9 cellular contexts compared by ENCODE assay signal in the genomic region with DNA sequence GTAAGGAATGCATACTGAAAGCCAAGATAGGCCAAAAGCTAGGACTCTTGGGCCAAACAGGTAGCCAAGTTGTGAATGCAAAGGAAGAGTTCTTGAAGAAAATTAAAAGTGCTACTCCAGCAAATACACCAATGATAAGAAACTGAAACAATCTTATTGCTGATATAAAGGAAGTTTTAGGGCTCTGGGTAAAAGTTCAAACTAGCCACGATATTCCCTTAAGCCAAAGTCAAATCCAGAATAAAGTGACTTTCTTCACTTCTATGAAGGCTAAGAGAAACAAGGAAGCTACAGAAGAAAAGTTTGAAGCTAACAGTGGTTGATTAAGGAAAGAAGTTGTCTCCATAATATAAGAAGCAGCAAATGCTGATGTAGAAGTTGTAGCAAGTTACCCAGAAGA.
"Had no signal": no experiment of that assay in that cellular context is flagged by ENCODE, and none has a peak within 500 bp of the region (broad histone marks: within the 10 kb centered on the region; RNA-seq: fewer than 3 reads in every experiment).

No MANE protein-coding gene starts in this region.

- H3K4me3 Mint-ChIP-seq: GM23338, H9, HFFc6 had no signal

- H3K27ac ChIP-seq: GM23248 had no signal

- H2AFZ ChIP-seq: GM23248, GM23338 had no signal

- ATAC-seq: GM23338, HCT116 had no signal

- H3K4me1 Mint-ChIP-seq: GM23338, H9 had no signal

- H3K4me3 ChIP-seq: GM23248, GM23338, HAP-1 had no signal

- H3K27ac Mint-ChIP-seq: GM23338, H9, HFFc6 had no signal

- H3K4me2 ChIP-seq: GM23338 had no signal

- H3K9me3 Mint-ChIP-seq: H9 had no signal

- DNase-seq: GM23248, GOT3, H7, H9, HCEC 1CT, HFFc6 had no signal

- H3K9ac ChIP-seq: GM23248 had no signal

- H3K4me1 ChIP-seq: HAP-1 had no signal

- H3K9me3 ChIP-seq: HAP-1 had no signal

- H3K36me3 ChIP-seq: HAP-1 had no signal
